ENCODE assay signal across 1 cellular context in the genomic region with DNA sequence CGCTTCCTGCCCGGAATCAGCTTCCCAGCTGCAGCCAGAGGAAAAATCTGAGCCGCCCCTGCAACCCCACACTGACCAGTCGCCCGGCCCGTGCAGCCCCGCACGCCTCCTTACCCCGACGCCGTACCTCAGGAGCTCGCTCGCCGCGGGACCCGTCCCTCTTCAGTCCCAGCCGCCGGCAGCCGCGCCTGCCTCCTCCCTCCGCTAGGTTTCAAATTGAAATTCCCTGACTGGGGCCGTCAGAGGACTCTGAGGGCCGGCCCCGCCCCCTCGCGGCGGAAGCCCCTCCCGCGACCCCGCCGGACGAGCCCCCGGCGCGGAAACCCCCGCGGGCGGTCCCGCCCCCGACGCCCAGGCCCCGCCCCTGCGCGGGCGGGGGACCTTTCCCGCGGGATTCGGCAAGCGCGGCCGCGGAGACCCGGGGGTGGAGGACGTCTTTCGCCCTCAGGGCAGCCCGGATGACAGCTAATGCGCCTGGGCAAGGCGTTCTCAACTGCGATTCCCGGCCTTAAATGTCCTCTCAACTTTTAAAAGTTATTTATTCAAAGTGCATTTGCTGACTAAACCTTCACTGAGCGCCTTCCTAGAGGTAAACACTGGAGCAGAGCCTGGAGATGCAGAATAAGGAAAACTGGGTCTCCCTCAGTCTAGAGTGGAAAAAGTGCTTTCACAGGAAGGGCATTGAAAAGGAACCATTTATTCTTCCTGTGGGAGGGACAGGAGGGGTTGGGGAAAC.
A peak's percentile ranks its signal among the peaks of the same experiment; 100 is the strongest.
TF ChIP-seq lines count a peak whose summit lies in the region.

A gene (minus strand): TSS at position 218 of the 736 bp plus-strand sequence. CDS start 106,760 bp downstream, outside the sequence.

TF ChIP-seq in HepG2, 621 proteins besides CTCF, POLR2A, EP300 and RAD21 (continued from another document and continues in another):
- TF ChIP-seq AGO2 (optimal IDR thresholded peaks at IDR 0.05; ENCODE audit: low read depth, low read length) (no peak), ZNF33B (CRISPR knock-in tag; IDR thresholded peaks at IDR 0.05) (no peak), FOSL2 (CRISPR knock-in tag; IDR thresholded peaks at IDR 0.05) (no peak; the same call in 1 of the 2 replicates), SMAD1 (CRISPR knock-in tag; IDR thresholded peaks at IDR 0.05; ENCODE audit: borderline replicate concordance, low read depth) (no peak), DR1 (CRISPR knock-in tag; IDR thresholded peaks at IDR 0.05) (no peak; the same call in 1 of the 2 replicates), ZKSCAN8 (CRISPR knock-in tag; IDR thresholded peaks at IDR 0.05; ENCODE audit: borderline replicate concordance) (no peak), ZNF552 (CRISPR knock-in tag; IDR thresholded peaks at IDR 0.05; ENCODE audit: borderline replicate concordance) (no peak; the same call in 1 of the 2 replicates), ZNF775 (CRISPR knock-in tag; IDR thresholded peaks at IDR 0.05; ENCODE audit: borderline replicate concordance) (no peak; the same call in 1 of the 2 replicates), ZZZ3 (CRISPR knock-in tag; IDR thresholded peaks at IDR 0.05; ENCODE audit: borderline replicate concordance) (0 out of 2 replicates have a peak, but pooled peaks have one; percentile 37), ZNF343 (CRISPR knock-in tag; IDR thresholded peaks at IDR 0.05) (peak; percentile 76; the same call in 1 of the 2 replicates), ZBTB42 (CRISPR knock-in tag; IDR thresholded peaks at IDR 0.05) (no peak), HOXA7 (CRISPR knock-in tag; IDR thresholded peaks at IDR 0.05) (no peak), KLF12 (CRISPR knock-in tag; IDR thresholded peaks at IDR 0.05; ENCODE audit: borderline replicate concordance) (no peak), ZNF441 (CRISPR knock-in tag; IDR thresholded peaks at IDR 0.05; ENCODE audit: borderline replicate concordance) (no peak), ZNF205 (CRISPR knock-in tag; IDR thresholded peaks at IDR 0.05) (0 out of 2 replicates have a peak, but pooled peaks have one; percentile 24), ZMYM2 (CRISPR knock-in tag; IDR thresholded peaks at IDR 0.05) (no peak), PAX8 (CRISPR knock-in tag; IDR thresholded peaks at IDR 0.05; ENCODE audit: borderline replicate concordance) (peak; percentile 58; the same call in 1 of the 2 replicates), ZNF75D (CRISPR knock-in tag; IDR thresholded peaks at IDR 0.05; ENCODE audit: borderline replicate concordance) (no peak), FOXA1 (IDR thresholded peaks at IDR 0.05) (no peak), FOXA1 (CRISPR knock-in tag; IDR thresholded peaks at IDR 0.05) (no peak), GFI1 (CRISPR knock-in tag; IDR thresholded peaks at IDR 0.05; ENCODE audit: borderline replicate concordance) (0 out of 2 replicates have a peak, but pooled peaks have one; percentile 9), SETDB1 (CRISPR knock-in tag; IDR thresholded peaks at IDR 0.05; ENCODE audit: borderline replicate concordance) (no peak), ZNF350 (CRISPR knock-in tag; IDR thresholded peaks at IDR 0.05; ENCODE audit: borderline replicate concordance, low read depth) (no peak), ERF (CRISPR knock-in tag; IDR thresholded peaks at IDR 0.05) (no peak), MTF2 (CRISPR knock-in tag; IDR thresholded peaks at IDR 0.05; ENCODE audit: borderline replicate concordance) (no peak), ESRRA (CRISPR knock-in tag; IDR thresholded peaks at IDR 0.05; ENCODE audit: low read depth) (no peak), PRMT3 (CRISPR knock-in tag; IDR thresholded peaks at IDR 0.05; ENCODE audit: borderline replicate concordance, low read depth) (no peak; the same call in 1 of the 2 replicates), ZBTB7A (CRISPR knock-in tag; IDR thresholded peaks at IDR 0.05) (no peak), MAFF (IDR thresholded peaks at IDR 0.05; ENCODE audit: low read depth, low read length) (no peak), ZNF451 (CRISPR knock-in tag; IDR thresholded peaks at IDR 0.05) (no peak), ZNF709 (CRISPR knock-in tag; IDR thresholded peaks at IDR 0.05) (peak; percentile 81), PAF1 (CRISPR knock-in tag; IDR thresholded peaks at IDR 0.05) (no peak), ZFY (CRISPR knock-in tag; IDR thresholded peaks at IDR 0.05) (no peak; the same call in 1 of the 2 replicates), CBFB (CRISPR knock-in tag; IDR thresholded peaks at IDR 0.05) (0 out of 2 replicates have a peak, but pooled peaks have one; percentile 16), KDM1A (CRISPR knock-in tag; IDR thresholded peaks at IDR 0.05) (no peak)
- TF ChIP-seq, protein P1, sequence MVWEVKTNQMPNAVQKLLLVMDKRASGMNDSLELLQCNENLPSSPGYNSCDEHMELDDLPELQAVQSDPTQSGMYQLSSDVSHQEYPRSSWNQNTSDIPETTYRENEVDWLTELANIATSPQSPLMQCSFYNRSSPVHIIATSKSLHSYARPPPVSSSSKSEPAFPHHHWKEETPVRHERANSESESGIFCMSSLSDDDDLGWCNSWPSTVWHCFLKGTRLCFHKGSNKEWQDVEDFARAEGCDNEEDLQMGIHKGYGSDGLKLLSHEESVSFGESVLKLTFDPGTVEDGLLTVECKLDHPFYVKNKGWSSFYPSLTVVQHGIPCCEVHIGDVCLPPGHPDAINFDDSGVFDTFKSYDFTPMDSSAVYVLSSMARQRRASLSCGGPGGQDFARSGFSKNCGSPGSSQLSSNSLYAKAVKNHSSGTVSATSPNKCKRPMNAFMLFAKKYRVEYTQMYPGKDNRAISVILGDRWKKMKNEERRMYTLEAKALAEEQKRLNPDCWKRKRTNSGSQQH (CRISPR knock-in tag; IDR thresholded peaks at IDR 0.05; ENCODE audit: low read depth) = peak; percentile 74; the same call in 1 of the 2 replicates
- TF ChIP-seq, protein P2, sequence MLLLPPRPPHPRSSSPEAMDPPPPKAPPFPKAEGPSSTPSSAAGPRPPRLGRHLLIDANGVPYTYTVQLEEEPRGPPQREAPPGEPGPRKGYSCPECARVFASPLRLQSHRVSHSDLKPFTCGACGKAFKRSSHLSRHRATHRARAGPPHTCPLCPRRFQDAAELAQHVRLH (CRISPR knock-in tag; IDR thresholded peaks at IDR 0.05; ENCODE audit: borderline replicate concordance, low read depth) = no peak
- TF ChIP-seq, protein P3, sequence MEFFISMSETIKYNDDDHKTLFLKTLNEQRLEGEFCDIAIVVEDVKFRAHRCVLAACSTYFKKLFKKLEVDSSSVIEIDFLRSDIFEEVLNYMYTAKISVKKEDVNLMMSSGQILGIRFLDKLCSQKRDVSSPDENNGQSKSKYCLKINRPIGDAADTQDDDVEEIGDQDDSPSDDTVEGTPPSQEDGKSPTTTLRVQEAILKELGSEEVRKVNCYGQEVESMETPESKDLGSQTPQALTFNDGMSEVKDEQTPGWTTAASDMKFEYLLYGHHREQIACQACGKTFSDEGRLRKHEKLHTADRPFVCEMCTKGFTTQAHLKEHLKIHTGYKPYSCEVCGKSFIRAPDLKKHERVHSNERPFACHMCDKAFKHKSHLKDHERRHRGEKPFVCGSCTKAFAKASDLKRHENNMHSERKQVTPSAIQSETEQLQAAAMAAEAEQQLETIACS (CRISPR knock-in tag; IDR thresholded peaks at IDR 0.05) = no peak
- TF ChIP-seq, protein P4, sequence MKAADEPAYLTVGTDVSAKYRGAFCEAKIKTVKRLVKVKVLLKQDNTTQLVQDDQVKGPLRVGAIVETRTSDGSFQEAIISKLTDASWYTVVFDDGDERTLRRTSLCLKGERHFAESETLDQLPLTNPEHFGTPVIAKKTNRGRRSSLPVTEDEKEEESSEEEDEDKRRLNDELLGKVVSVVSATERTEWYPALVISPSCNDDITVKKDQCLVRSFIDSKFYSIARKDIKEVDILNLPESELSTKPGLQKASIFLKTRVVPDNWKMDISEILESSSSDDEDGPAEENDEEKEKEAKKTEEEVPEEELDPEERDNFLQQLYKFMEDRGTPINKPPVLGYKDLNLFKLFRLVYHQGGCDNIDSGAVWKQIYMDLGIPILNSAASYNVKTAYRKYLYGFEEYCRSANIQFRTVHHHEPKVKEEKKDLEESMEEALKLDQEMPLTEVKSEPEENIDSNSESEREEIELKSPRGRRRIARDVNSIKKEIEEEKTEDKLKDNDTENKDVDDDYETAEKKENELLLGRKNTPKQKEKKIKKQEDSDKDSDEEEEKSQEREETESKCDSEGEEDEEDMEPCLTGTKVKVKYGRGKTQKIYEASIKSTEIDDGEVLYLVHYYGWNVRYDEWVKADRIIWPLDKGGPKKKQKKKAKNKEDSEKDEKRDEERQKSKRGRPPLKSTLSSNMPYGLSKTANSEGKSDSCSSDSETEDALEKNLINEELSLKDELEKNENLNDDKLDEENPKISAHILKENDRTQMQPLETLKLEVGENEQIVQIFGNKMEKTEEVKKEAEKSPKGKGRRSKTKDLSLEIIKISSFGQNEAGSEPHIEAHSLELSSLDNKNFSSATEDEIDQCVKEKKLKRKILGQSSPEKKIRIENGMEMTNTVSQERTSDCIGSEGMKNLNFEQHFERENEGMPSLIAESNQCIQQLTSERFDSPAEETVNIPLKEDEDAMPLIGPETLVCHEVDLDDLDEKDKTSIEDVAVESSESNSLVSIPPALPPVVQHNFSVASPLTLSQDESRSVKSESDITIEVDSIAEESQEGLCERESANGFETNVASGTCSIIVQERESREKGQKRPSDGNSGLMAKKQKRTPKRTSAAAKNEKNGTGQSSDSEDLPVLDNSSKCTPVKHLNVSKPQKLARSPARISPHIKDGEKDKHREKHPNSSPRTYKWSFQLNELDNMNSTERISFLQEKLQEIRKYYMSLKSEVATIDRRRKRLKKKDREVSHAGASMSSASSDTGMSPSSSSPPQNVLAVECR (CRISPR knock-in tag; IDR thresholded peaks at IDR 0.05; ENCODE audit: borderline replicate concordance) = peak; percentile 86
- TF ChIP-seq, protein P5, sequence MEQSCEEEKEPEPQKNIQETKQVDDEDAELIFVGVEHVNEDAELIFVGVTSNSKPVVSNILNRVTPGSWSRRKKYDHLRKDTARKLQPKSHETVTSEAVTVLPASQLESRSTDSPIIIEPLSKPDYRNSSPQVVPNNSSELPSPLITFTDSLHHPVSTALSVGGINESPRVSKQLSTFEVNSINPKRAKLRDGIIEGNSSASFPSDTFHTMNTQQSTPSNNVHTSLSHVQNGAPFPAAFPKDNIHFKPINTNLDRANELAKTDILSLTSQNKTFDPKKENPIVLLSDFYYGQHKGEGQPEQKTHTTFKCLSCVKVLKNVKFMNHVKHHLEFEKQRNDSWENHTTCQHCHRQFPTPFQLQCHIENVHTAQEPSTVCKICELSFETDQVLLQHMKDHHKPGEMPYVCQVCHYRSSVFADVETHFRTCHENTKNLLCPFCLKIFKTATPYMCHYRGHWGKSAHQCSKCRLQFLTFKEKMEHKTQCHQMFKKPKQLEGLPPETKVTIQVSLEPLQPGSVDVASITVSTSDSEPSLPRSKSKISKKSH (CRISPR knock-in tag; IDR thresholded peaks at IDR 0.05; ENCODE audit: borderline replicate concordance) = 0 out of 2 replicates have a peak, but pooled peaks have one; percentile 31
- TF ChIP-seq, protein P6, sequence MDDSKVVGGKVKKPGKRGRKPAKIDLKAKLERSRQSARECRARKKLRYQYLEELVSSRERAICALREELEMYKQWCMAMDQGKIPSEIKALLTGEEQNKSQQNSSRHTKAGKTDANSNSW (CRISPR knock-in tag; IDR thresholded peaks at IDR 0.05; ENCODE audit: borderline replicate concordance) = peak; percentile 77; the same call in 1 of the 2 replicates
- TF ChIP-seq, protein P7, sequence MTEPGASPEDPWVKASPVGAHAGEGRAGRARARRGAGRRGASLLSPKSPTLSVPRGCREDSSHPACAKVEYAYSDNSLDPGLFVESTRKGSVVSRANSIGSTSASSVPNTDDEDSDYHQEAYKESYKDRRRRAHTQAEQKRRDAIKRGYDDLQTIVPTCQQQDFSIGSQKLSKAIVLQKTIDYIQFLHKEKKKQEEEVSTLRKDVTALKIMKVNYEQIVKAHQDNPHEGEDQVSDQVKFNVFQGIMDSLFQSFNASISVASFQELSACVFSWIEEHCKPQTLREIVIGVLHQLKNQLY (CRISPR knock-in tag; IDR thresholded peaks at IDR 0.05) = no peak
- TF ChIP-seq, protein P8, sequence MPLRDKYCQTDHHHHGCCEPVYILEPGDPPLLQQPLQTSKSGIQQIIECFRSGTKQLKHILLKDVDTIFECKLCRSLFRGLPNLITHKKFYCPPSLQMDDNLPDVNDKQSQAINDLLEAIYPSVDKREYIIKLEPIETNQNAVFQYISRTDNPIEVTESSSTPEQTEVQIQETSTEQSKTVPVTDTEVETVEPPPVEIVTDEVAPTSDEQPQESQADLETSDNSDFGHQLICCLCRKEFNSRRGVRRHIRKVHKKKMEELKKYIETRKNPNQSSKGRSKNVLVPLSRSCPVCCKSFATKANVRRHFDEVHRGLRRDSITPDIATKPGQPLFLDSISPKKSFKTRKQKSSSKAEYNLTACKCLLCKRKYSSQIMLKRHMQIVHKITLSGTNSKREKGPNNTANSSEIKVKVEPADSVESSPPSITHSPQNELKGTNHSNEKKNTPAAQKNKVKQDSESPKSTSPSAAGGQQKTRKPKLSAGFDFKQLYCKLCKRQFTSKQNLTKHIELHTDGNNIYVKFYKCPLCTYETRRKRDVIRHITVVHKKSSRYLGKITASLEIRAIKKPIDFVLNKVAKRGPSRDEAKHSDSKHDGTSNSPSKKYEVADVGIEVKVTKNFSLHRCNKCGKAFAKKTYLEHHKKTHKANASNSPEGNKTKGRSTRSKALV (CRISPR knock-in tag; IDR thresholded peaks at IDR 0.05) = no peak
- TF ChIP-seq, protein P9, sequence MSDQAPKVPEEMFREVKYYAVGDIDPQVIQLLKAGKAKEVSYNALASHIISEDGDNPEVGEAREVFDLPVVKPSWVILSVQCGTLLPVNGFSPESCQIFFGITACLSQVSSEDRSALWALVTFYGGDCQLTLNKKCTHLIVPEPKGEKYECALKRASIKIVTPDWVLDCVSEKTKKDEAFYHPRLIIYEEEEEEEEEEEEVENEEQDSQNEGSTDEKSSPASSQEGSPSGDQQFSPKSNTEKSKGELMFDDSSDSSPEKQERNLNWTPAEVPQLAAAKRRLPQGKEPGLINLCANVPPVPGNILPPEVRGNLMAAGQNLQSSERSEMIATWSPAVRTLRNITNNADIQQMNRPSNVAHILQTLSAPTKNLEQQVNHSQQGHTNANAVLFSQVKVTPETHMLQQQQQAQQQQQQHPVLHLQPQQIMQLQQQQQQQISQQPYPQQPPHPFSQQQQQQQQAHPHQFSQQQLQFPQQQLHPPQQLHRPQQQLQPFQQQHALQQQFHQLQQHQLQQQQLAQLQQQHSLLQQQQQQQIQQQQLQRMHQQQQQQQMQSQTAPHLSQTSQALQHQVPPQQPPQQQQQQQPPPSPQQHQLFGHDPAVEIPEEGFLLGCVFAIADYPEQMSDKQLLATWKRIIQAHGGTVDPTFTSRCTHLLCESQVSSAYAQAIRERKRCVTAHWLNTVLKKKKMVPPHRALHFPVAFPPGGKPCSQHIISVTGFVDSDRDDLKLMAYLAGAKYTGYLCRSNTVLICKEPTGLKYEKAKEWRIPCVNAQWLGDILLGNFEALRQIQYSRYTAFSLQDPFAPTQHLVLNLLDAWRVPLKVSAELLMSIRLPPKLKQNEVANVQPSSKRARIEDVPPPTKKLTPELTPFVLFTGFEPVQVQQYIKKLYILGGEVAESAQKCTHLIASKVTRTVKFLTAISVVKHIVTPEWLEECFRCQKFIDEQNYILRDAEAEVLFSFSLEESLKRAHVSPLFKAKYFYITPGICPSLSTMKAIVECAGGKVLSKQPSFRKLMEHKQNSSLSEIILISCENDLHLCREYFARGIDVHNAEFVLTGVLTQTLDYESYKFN (CRISPR knock-in tag; conservative IDR thresholded peaks at IDR 0.05) = no peak; the same call in 1 of the 2 replicates
